8 cellular contexts compared by ENCODE assay signal in genomic region chr2:218301176-218301819, GRCh38. TPM values are rescaled to one million over a fixed set of nuclear protein-coding genes. Genes with fewer than 3 reads are reported as not detected.
DNase-seq lines count a peak whose midpoint lies in the region; FAIRE-seq and TF ChIP-seq lines count a peak whose summit lies in the region.

No MANE protein-coding gene starts in this region.

- 0 out of 7 replicates have a peak overlapping the region, but pooled peaks of 1 of the 3 experiments have one; percentile 5 for H3K27ac Mint-ChIP-seq in H9
- H3K27ac Mint-ChIP-seq in glutamatergic neuron (ENCODE audit: unreplicated experiment): no peak overlapping the region

- no peak overlapping the region for H4K91ac ChIP-seq in H9 (ENCODE audit: insufficient read length, low read depth, low read length)

- no peaks in the 10 kb centered on the region for H3K9me3 ChIP-seq in H9 (ENCODE audit: control insufficient read depth, low read depth, low read length)

- H3K23me2 ChIP-seq in H9 (ENCODE audit: insufficient read length, low read depth, low read length, poor library complexity, severe bottlenecking): no peaks in the 10 kb centered on the region

- WGBS in H9 (ENCODE audit: extremely low coverage, insufficient read length, low lambda C conversion rate): no CpG with 5 or more reads among the region's 9 CpGs

- H3K56ac ChIP-seq in H9 (ENCODE audit: insufficient read length, low read depth, low read length): no peak overlapping the region

- no peak overlapping the region for H3K4ac ChIP-seq in H9 (ENCODE audit: low read depth, low read length)

- H3K4me1 ChIP-seq in H9 (ENCODE audit: insufficient read depth, low read length): no peaks in the 10 kb centered on the region

- peak; percentile 72 for DNase-seq in DMS153 (lab: John Stamatoyannopoulos, UW)
- DNase-seq in H9: peak; percentile 88
- peak; percentile 73 for DNase-seq in NCI-H1092 (lab: John Stamatoyannopoulos, UW)
- DNase-seq in SK-MEL-5 (ENCODE audit: low read depth, low spot score): peak; percentile 87
- peak; percentile 85 for DNase-seq in activated gamma-delta T cell treated with anti-CD3 and anti-CD28 coated beads, Interleukin-2, amount 50 U/mL, for 16 hours (ENCODE audit: low read depth)
- peak; percentile 88 for DNase-seq in glutamatergic neuron
- peak; percentile 89 for DNase-seq in pons (ENCODE audit: low spot score)
- peak; percentile 67 for DNase-seq in urothelium cell line (ENCODE audit: low spot score)

- no peaks in the 10 kb centered on the region for H3K27me3 ChIP-seq in H9 (ENCODE audit: insufficient read depth, low read length)

- H3K23ac ChIP-seq in H9 (ENCODE audit: insufficient read length, low read depth, low read length): no peak overlapping the region

- H3K4me3 Mint-ChIP-seq in H9 (no peak overlapping the region), glutamatergic neuron (ENCODE audit: unreplicated experiment) (no peak overlapping the region)

- no peak overlapping the region for H2BK12ac ChIP-seq in H9 (ENCODE audit: insufficient read length, low read depth, low read length)

- no peak overlapping the region for H3T11ph ChIP-seq in H9 (ENCODE audit: low read length)

- no peak overlapping the region for H4K5ac ChIP-seq in H9 (ENCODE audit: insufficient read length, low read depth, low read length)

- H3K36me3 Mint-ChIP-seq in H9 (ENCODE audit: insufficient read depth in 1 of 3, low read depth in 3 of 3) (no peaks in the 10 kb centered on the region; a peak in 1 of 7 replicates), glutamatergic neuron (ENCODE audit: unreplicated experiment) (no peaks in the 10 kb centered on the region)

- H3K27ac ChIP-seq in H9 (ENCODE audit: insufficient read length, low read depth, low read length): no peak overlapping the region

- no peak for FAIRE-seq in urothelium cell line (lab: Jason Lieb, UNC)

- no peak overlapping the region for H2BK20ac ChIP-seq in H9 (ENCODE audit: low read depth, low read length, poor library complexity, severe bottlenecking)

- no peak overlapping the region for H2BK5ac ChIP-seq in H9 (ENCODE audit: insufficient read length, low read length)

- H3K9ac ChIP-seq in H9 (ENCODE audit: extremely low read depth, insufficient read length, low read length): no peak overlapping the region

- TF ChIP-seq CTCF in H9 (conservative IDR thresholded peaks at IDR 0.05) (peak; percentile 98), glutamatergic neuron (IDR thresholded peaks at IDR 0.05; ENCODE audit: partially characterized antibody, unreplicated experiment) (peak; percentile 98)

- H2BK15ac ChIP-seq in H9 (ENCODE audit: low read depth, low read length): no peak overlapping the region

- no peak overlapping the region for H3K4me2 ChIP-seq in H9 (ENCODE audit: insufficient read depth, insufficient read length, low read length)

- H3K27me3 Mint-ChIP-seq in H9 (ENCODE audit: low read depth) (peaks cover 3% of the 10 kb centered on the region), glutamatergic neuron (ENCODE audit: unreplicated experiment) (peaks cover 1% of the 10 kb centered on the region)

- H3K18ac ChIP-seq in H9 (ENCODE audit: insufficient read length, low read depth, low read length): no peak overlapping the region

- no peak overlapping the region for H4K8ac ChIP-seq in H9 (replicated peaks; ENCODE audit: insufficient read length, low read depth, low read length)

- no peaks in the 10 kb centered on the region for H3K79me1 ChIP-seq in H9 (ENCODE audit: insufficient read depth, low read depth, low read length, poor library complexity, severe bottlenecking)

- no peak overlapping the region for H2AK5ac ChIP-seq in H9 (ENCODE audit: insufficient read length, low read length)

- no peaks in the 10 kb centered on the region for H4K20me1 ChIP-seq in H9 (ENCODE audit: control insufficient read depth, insufficient read depth, insufficient read length)

- H3K4me1 Mint-ChIP-seq in H9 (peaks cover 6 to 9% of the 10 kb centered on the region in 2 experiments), glutamatergic neuron (ENCODE audit: low read depth, unreplicated experiment) (no peaks in the 10 kb centered on the region)

- no peak overlapping the region for H2AFZ ChIP-seq in H9 (ENCODE audit: low read length)

- H3K79me2 ChIP-seq in H9 (ENCODE audit: insufficient read depth, low read length): no peaks in the 10 kb centered on the region

- no peaks in the 10 kb centered on the region for H3K9me3 Mint-ChIP-seq in H9
- H3K9me3 Mint-ChIP-seq in glutamatergic neuron (ENCODE audit: unreplicated experiment): no peaks in the 10 kb centered on the region

- H2BK120ac ChIP-seq in H9 (ENCODE audit: low read depth, low read length, poor library complexity, severe bottlenecking): no peak overlapping the region

- in situ Hi-C loops in SK-MEL-5 (cut with HindIII; ENCODE audit: low pct_unique_long_range_greater_than_20kb, low sequenced_read_pairs): no loop called here

- no peak overlapping the region for H3K14ac ChIP-seq in H9 (ENCODE audit: insufficient read depth, low read length)

RNA-seq across cellular contexts. Expression of gene TMBIM1, which starts 9.0 kb away (rescaled TPM):
- total RNA-seq in H9 (2021) (17.4 and 20.1 TPM in 2 replicates), glutamatergic neuron (ENCODE audit: unreplicated experiment) (1.8 TPM)
- 85.8 and 87.7 TPM in 2 replicates for total RNA-seq in SK-MEL-5 (2014; rRNA removed; shearing (Covaris generic))
- 113 and 121 TPM in 2 replicates for polyA plus RNA-seq in SK-MEL-5 (2015; cell fraction: cytosol; rRNA removed)
- 38.6 and 41.0 TPM in 2 replicates for polyA plus RNA-seq in SK-MEL-5 (2015; cell fraction: nucleus; rRNA removed)

RNA-seq across cellular contexts. Expression of gene PNKD, which starts 31.0 kb away (rescaled TPM):
- total RNA-seq in H9 (2021) (31.6 and 32.3 TPM in 2 replicates), glutamatergic neuron (ENCODE audit: unreplicated experiment) (44.2 TPM)
- 25.5 and 27.1 TPM in 2 replicates for total RNA-seq in SK-MEL-5 (2014; rRNA removed; shearing (Covaris generic))
- 36.5 and 56.2 TPM in 2 replicates for polyA plus RNA-seq in SK-MEL-5 (2015; cell fraction: cytosol; rRNA removed)
- polyA plus RNA-seq in SK-MEL-5 (2015; cell fraction: nucleus; rRNA removed): 39.5 and 44.0 TPM in 2 replicates

RNA-seq across cellular contexts. Expression of gene AAMP, which starts 31.4 kb away (rescaled TPM):
- total RNA-seq in H9 (2021) (103 and 106 TPM in 2 replicates), glutamatergic neuron (ENCODE audit: unreplicated experiment) (64.6 TPM)
- total RNA-seq in SK-MEL-5 (2014; rRNA removed; shearing (Covaris generic)): 138 and 153 TPM in 2 replicates
- polyA plus RNA-seq in SK-MEL-5 (2015; cell fraction: cytosol; rRNA removed): 205 and 242 TPM in 2 replicates
- polyA plus RNA-seq in SK-MEL-5 (2015; cell fraction: nucleus; rRNA removed): 136 and 184 TPM in 2 replicates

RNA-seq across cellular contexts. Expression of gene GPBAR1, which starts 40.5 kb away (rescaled TPM):
- total RNA-seq in H9 (2021): 0.37 and 0.44 TPM in 2 replicates
- total RNA-seq in SK-MEL-5 (2014; rRNA removed; shearing (Covaris generic)): not detected in 2 replicates
- polyA plus RNA-seq in SK-MEL-5 (2015; cell fraction: cytosol; rRNA removed): 0.14 TPM in 1 of 2 replicates, not detected in the other
- polyA plus RNA-seq in SK-MEL-5 (2015; cell fraction: nucleus; rRNA removed): not detected in 2 replicates
- 1.6 TPM for total RNA-seq in glutamatergic neuron (ENCODE audit: unreplicated experiment)

RNA-seq across cellular contexts. Expression of gene CATIP, which starts 55.4 kb away (rescaled TPM):
- total RNA-seq in H9 (2021): not detected in 2 replicates
- total RNA-seq in SK-MEL-5 (2014; rRNA removed; shearing (Covaris generic)): not detected in 2 replicates
- polyA plus RNA-seq in SK-MEL-5 (2015; cell fraction: cytosol; rRNA removed): not detected in 2 replicates
- polyA plus RNA-seq in SK-MEL-5 (2015; cell fraction: nucleus; rRNA removed): 9.9 TPM in 1 of 2 replicates, not detected in the other
- not detected for total RNA-seq in glutamatergic neuron (ENCODE audit: unreplicated experiment)
